26 cellular contexts compared by ENCODE assay signal in genomic region chr7:46671108-46671769, GRCh38.
DNase-seq lines count a peak whose midpoint lies in the region; FAIRE-seq and TF ChIP-seq lines count a peak whose summit lies in the region.
"Had no signal": no experiment of that assay in that cellular context is flagged by ENCODE, and none has a peak within 500 bp of the region (broad histone marks: within the 10 kb centered on the region; RNA-seq: fewer than 3 reads in every experiment).

No MANE protein-coding gene starts in this region.

- peaks cover 15% of the 10 kb centered on the region for H3K4me1 ChIP-seq in HUES48 (ENCODE audit: control insufficient read depth, insufficient read depth, low read length)
- H3K4me1 ChIP-seq in astrocyte (ENCODE audit: insufficient read depth, low read length), result no peaks in the 10 kb centered on the region
- no peaks in the 10 kb centered on the region; the same call in 1 of the 2 replicates for H3K4me1 ChIP-seq in iPS DF 6.9 (ENCODE audit: control insufficient read depth, insufficient read depth, low read length)
- peaks cover 13% of the 10 kb centered on the region for H3K4me1 ChIP-seq in neural progenitor cell
- H3K4me1 ChIP-seq: BLaER1 had no signal

- no peaks in the 10 kb centered on the region for H3K36me3 Mint-ChIP-seq in astrocyte (ENCODE audit: low read depth, unreplicated experiment)
- no peaks in the 10 kb centered on the region for H3K36me3 Mint-ChIP-seq in neural progenitor cell
- H3K36me3 Mint-ChIP-seq: CD4-positive, CD25-positive, alpha-beta regulatory T cell had no signal

- WGBS in iPS DF 6.9 (ENCODE audit: insufficient coverage, insufficient read length), result no CpG with 5 or more reads among the region's 1 CpG

- H3K36me3 ChIP-seq in HUES48 (ENCODE audit: control insufficient read depth, insufficient read depth, low read length), result no peaks in the 10 kb centered on the region
- H3K36me3 ChIP-seq in astrocyte (ENCODE audit: insufficient read depth, low read length), result no peaks in the 10 kb centered on the region
- H3K36me3 ChIP-seq in iPS DF 6.9 (ENCODE audit: control insufficient read depth, insufficient read depth, low read length), result no peaks in the 10 kb centered on the region
- H3K36me3 ChIP-seq in neural progenitor cell, result no peaks in the 10 kb centered on the region
- H3K36me3 ChIP-seq: BLaER1, SJCRH30 had no signal

- H3K9ac ChIP-seq in HUES48 (ENCODE audit: low read depth, low read length), result no peak overlapping the region
- H3K9ac ChIP-seq in astrocyte (ENCODE audit: low read length), result no peak overlapping the region
- no peak overlapping the region for H3K9ac ChIP-seq in neural progenitor cell
- H3K9ac ChIP-seq: BLaER1 had no signal

- peaks cover 2% of the 10 kb centered on the region for H3K27me3 Mint-ChIP-seq in astrocyte (ENCODE audit: low read depth, unreplicated experiment)
- H3K27me3 Mint-ChIP-seq in neural progenitor cell (ENCODE audit: insufficient read depth, low read depth), result peaks cover 2% of the 10 kb centered on the region
- H3K27me3 Mint-ChIP-seq: CD4-positive, CD25-positive, alpha-beta regulatory T cell had no signal

- H3K27ac ChIP-seq in HUES48 (ENCODE audit: low read depth, low read length) (peak overlapping the region; percentile 72), astrocyte (ENCODE audit: low read depth, low read length) (no peak overlapping the region), iPS DF 6.9 (ENCODE audit: low read length) (no peak overlapping the region), neural progenitor cell (no peak overlapping the region)
- H3K27ac ChIP-seq: BLaER1, PC-9, SJCRH30 had no signal

- H3K4me3 ChIP-seq in HUES48 (ENCODE audit: low read depth, low read length) (no peak overlapping the region), astrocyte (ENCODE audit: insufficient read depth, low read depth, low read length) (no peak overlapping the region), iPS DF 6.9 (ENCODE audit: low read length) (no peak overlapping the region), neural progenitor cell (no peak overlapping the region)
- H3K4me3 ChIP-seq: BLaER1, PC-9, SJCRH30 had no signal

- no peaks in the 10 kb centered on the region for H3F3A ChIP-seq in neural progenitor cell (ENCODE audit: low read depth)

- H3K27ac Mint-ChIP-seq in astrocyte (ENCODE audit: unreplicated experiment), result peak overlapping the region; percentile 19
- no peak overlapping the region for H3K27ac Mint-ChIP-seq in neural progenitor cell
- H3K27ac Mint-ChIP-seq: CD4-positive, CD25-positive, alpha-beta regulatory T cell; HFFc6 had no signal

- H3K4me1 Mint-ChIP-seq in astrocyte (ENCODE audit: low read depth, unreplicated experiment) (peaks cover 10% of the 10 kb centered on the region), neural progenitor cell (peaks cover 3% of the 10 kb centered on the region)
- H3K4me1 Mint-ChIP-seq: CD4-positive, CD25-positive, alpha-beta regulatory T cell had no signal

- TF ChIP-seq CTCF in astrocyte (IDR thresholded peaks at IDR 0.05; ENCODE audit: insufficient read depth, low read depth, low read length), result no peak
- TF ChIP-seq CTCF in neural progenitor cell (IDR thresholded peaks at IDR 0.05), result no peak

- no peak overlapping the region for H3K4me2 ChIP-seq in astrocyte (ENCODE audit: low read length)
- no peak overlapping the region for H3K4me2 ChIP-seq in neural progenitor cell
- H3K4me2 ChIP-seq: BLaER1, PC-9 had no signal

- DNase-seq in astrocyte (ENCODE audit: low read depth) (no peak), iPS DF 6.9 (ENCODE audit: low read depth, low spot score) (peak; percentile 27), neural progenitor cell (ENCODE audit: low spot score) (no peak), cerebellum (ENCODE audit: low spot score) (no peak), nucleus accumbens (lab: John Stamatoyannopoulos, UW) (no peak), NCI-H2029 (lab: John Stamatoyannopoulos, UW) (no peak)
- DNase-seq in activated CD4-positive, alpha-beta T cell treated with anti-CD3 and anti-CD28 coated beads for 4 hours, result no peak
- DNase-seq: CD4-positive, CD25-positive, alpha-beta regulatory T cell; DMS153; DND-41; H7; HFFc6; NCI-H1092; NCI-H1417 treated with DMSO at 0.1 percent for 48 hours; NCI-H1694 treated with DMSO at 0.1 percent for 48 hours; NCI-H2081 treated with DMSO at 0.1 percent for 48 hours; NCI-H2171; NCI-H345; NCI-H524; NCI-H748 treated with DMSO at 0.1 percent for 48 hours; PC-9; SJCRH30 had no signal

- no peak for FAIRE-seq in astrocyte (lab: Jason Lieb, UNC)
- FAIRE-seq: A204.1, GM19239 had no signal

- H2AFZ ChIP-seq in astrocyte (ENCODE audit: low read depth, low read length) (no peak overlapping the region), neural progenitor cell (replicated peaks) (peak overlapping the region; percentile 10)
- H2AFZ ChIP-seq: PC-9 had no signal

- no peaks in the 10 kb centered on the region for H3K79me2 ChIP-seq in astrocyte (ENCODE audit: insufficient read depth, low read length)
- no peaks in the 10 kb centered on the region for H3K79me2 ChIP-seq in neural progenitor cell (ENCODE audit: low read depth)

- peaks cover 6% of the 10 kb centered on the region for H3K9me3 Mint-ChIP-seq in astrocyte (ENCODE audit: unreplicated experiment)
- H3K9me3 Mint-ChIP-seq in neural progenitor cell, result peaks cover 8% of the 10 kb centered on the region

- H3K4me3 Mint-ChIP-seq in astrocyte (ENCODE audit: unreplicated experiment), result no peak overlapping the region
- no peak overlapping the region for H3K4me3 Mint-ChIP-seq in neural progenitor cell
- H3K4me3 Mint-ChIP-seq: CD4-positive, CD25-positive, alpha-beta regulatory T cell; HFFc6 had no signal

- H3K9me3 ChIP-seq in HUES48 (ENCODE audit: control insufficient read depth, insufficient read depth, low read length) (no peaks in the 10 kb centered on the region), astrocyte (ENCODE audit: insufficient read depth, low read depth, low read length) (no peaks in the 10 kb centered on the region), iPS DF 6.9 (ENCODE audit: control insufficient read depth, insufficient read depth, low read length) (no peaks in the 10 kb centered on the region), neural progenitor cell (ENCODE audit: low read depth) (no peaks in the 10 kb centered on the region)
- H3K9me3 ChIP-seq: SJCRH30 had no signal

- H4K20me1 ChIP-seq in astrocyte (ENCODE audit: insufficient read depth, low read length) (no peaks in the 10 kb centered on the region), neural progenitor cell (ENCODE audit: low read depth) (no peaks in the 10 kb centered on the region)
- H4K20me1 ChIP-seq: BLaER1 had no signal

- H3K27me3 ChIP-seq in HUES48 (ENCODE audit: control insufficient read depth, insufficient read depth, low read length) (no peaks in the 10 kb centered on the region), astrocyte (ENCODE audit: insufficient read depth, low read length) (no peaks in the 10 kb centered on the region), iPS DF 6.9 (ENCODE audit: control insufficient read depth, insufficient read depth, low read length) (no peaks in the 10 kb centered on the region), neural progenitor cell (no peaks in the 10 kb centered on the region)
- H3K27me3 ChIP-seq: BLaER1, SJCRH30 had no signal
